Comparison of ENCODE assay signal across 27 cellular contexts in genomic region chr9:112581469-112582176, GRCh38.
DNase-seq lines count a peak whose midpoint lies in the region; ATAC-seq, FAIRE-seq and TF ChIP-seq lines count a peak whose summit lies in the region.
"Had no signal": no experiment of that assay in that cellular context is flagged by ENCODE, and none has a peak within 500 bp of the region (broad histone marks: within the 10 kb centered on the region; RNA-seq: fewer than 3 reads in every experiment).

No MANE protein-coding gene starts in this region.

- H2BK5ac ChIP-seq in H1 (ENCODE audit: low read depth, low read length), result peak overlapping the region; percentile 62; the same call in 1 of the 2 replicates

- TF ChIP-seq CTCF in H1 (IDR thresholded peaks at IDR 0.05; ENCODE audit: control extremely low read depth in 1 of 3, insufficient read depth in 1 of 3, low read depth in 1 of 3, low read length in 3 of 3) (no peak), neural crest cell (conservative IDR thresholded peaks at IDR 0.05) (no peak)

- no peak overlapping the region for H3K56ac ChIP-seq in H1 (replicated peaks; ENCODE audit: insufficient read length, low read depth, low read length)

- intact Hi-C loops in left cardiac atrium (cut with DNase I), result no loop called here

- H3K36me3 Mint-ChIP-seq in neural crest cell (ENCODE audit: low read depth), result peaks cover 1% of the 10 kb centered on the region

- H4K5ac ChIP-seq in H1 (ENCODE audit: insufficient read length, low read depth, low read length), result no peak overlapping the region

- peaks cover 4 to 18% (median 13%) of the 10 kb centered on the region in 4 experiments; a peak in 6 of 7 replicates for H3K4me1 ChIP-seq in H1 (replicated peaks in 1 of 4; ENCODE audit: control insufficient read depth in 3 of 4, insufficient read depth in 4 of 4, low read length in 3 of 4)
- H3K4me1 ChIP-seq: BE2C, SJSA1 had no signal

- no peak for TF ChIP-seq EP300 in H1 (IDR thresholded peaks at IDR 0.05; ENCODE audit: borderline replicate concordance in 1 of 2, low read depth in 2 of 2, low read length in 2 of 2)

- WGBS in H1 (ENCODE audit: extremely low coverage in 1 of 2, insufficient coverage in 1 of 2, insufficient read length in 1 of 2, insufficient replicate concordance in 2 of 2, low coverage in 1 of 2, low lambda C conversion rate in 2 of 2, missing lambda C conversion rate in 1 of 2), 2 experiments, result 84% methylated on average over 7 of the region's 7 CpGs; no CpG with 5 or more reads in 1 of the 2 experiments

- no peak overlapping the region for H4K8ac ChIP-seq in H1 (ENCODE audit: extremely low read depth, insufficient read depth, low read length)

- no peak for ATAC-seq in HG03139 (IDR thresholded peaks at IDR 0.05; ENCODE audit: unreplicated experiment)
- no peak for ATAC-seq in left cardiac atrium
- ATAC-seq in HG03442 (IDR thresholded peaks at IDR 0.05; ENCODE audit: unreplicated experiment), result no peak

- CTCF ChIA-PET in H1 (lab: Charles Lee; ENCODE audit: partially characterized antibody), result interaction anchor here (1.0 to 3.7 kb wide), 7 partner anchors 8 to 78 kb away, joined by 3 to 14 read pairs (median 4); no protein-coding TSS in a partner anchor

- no peaks in the 10 kb centered on the region for H3K9me3 Mint-ChIP-seq in neural crest cell
- H3K9me3 Mint-ChIP-seq: CD8-positive, alpha-beta memory T cell had no signal

- no peak overlapping the region for H2BK15ac ChIP-seq in H1 (ENCODE audit: low read length)

- H3K9me3 ChIP-seq in H1 (ENCODE audit: insufficient read depth in 2 of 2, low read depth in 1 of 2, low read length in 1 of 2), result no peaks in the 10 kb centered on the region
- H3K9me3 ChIP-seq: BE2C, SJSA1 had no signal

- peaks cover 3 to 87% of the 10 kb centered on the region in 2 experiments; a peak in 3 of 4 replicates for H3K79me2 ChIP-seq in H1 (ENCODE audit: control insufficient read depth in 1 of 2, insufficient read depth in 2 of 2, low read length in 2 of 2)

- no peak overlapping the region for H2AFZ ChIP-seq in H1 (ENCODE audit: low read length)

- H3K9ac ChIP-seq in H1 (replicated peaks in 1 of 4; ENCODE audit: extremely low read depth in 1 of 4, low read depth in 3 of 4, low read length in 3 of 4), result no peak overlapping the region

- no peak overlapping the region for H2BK20ac ChIP-seq in H1 (ENCODE audit: low read length)

- no peaks in the 10 kb centered on the region for H3K23me2 ChIP-seq in H1 (ENCODE audit: low read depth, low read length)

- H2BK120ac ChIP-seq in H1 (replicated peaks; ENCODE audit: low read depth, low read length), result no peak overlapping the region

- no peak overlapping the region for H4K91ac ChIP-seq in H1 (replicated peaks; ENCODE audit: insufficient read length, low read length)

- H3K4me3 ChIP-seq in H1 (ENCODE audit: extremely low read depth in 1 of 4, insufficient read depth in 2 of 4, low read depth in 3 of 4, low read length in 4 of 4), result no peak overlapping the region
- H3K4me3 ChIP-seq: SJSA1 had no signal

- H3K14ac ChIP-seq in H1 (ENCODE audit: insufficient read length), result no peak overlapping the region

- no peak for TF ChIP-seq RAD21 in H1 (IDR thresholded peaks at IDR 0.05 in 1 of 2, conservative IDR thresholded peaks at IDR 0.05 in 1 of 2; ENCODE audit: low read depth in 2 of 2, low read length in 2 of 2)

- no peaks in the 10 kb centered on the region for H3K79me1 ChIP-seq in H1 (ENCODE audit: low read depth, low read length)

- H3K23ac ChIP-seq in H1 (ENCODE audit: insufficient read length), result no peak overlapping the region

- FAIRE-seq in H1 (lab: Jason Lieb, UNC), result no peak
- FAIRE-seq: GM12892, GM19239 had no signal

- no peaks in the 10 kb centered on the region for H3K27me3 Mint-ChIP-seq in neural crest cell (ENCODE audit: low read depth)

- no peak for TF ChIP-seq POLR2A in H1 (IDR thresholded peaks at IDR 0.05; ENCODE audit: control extremely low read depth in 1 of 2, low read depth in 2 of 2, low read length in 2 of 2)

- peaks cover 8 to 10% of the 10 kb centered on the region in 2 experiments for H4K20me1 ChIP-seq in H1 (replicated peaks in 1 of 2; ENCODE audit: control insufficient read depth in 1 of 2, insufficient read depth in 2 of 2, low read length in 2 of 2)

- H3K36me3 ChIP-seq in H1 (ENCODE audit: control insufficient read depth in 2 of 4, insufficient read depth in 4 of 4, low read length in 3 of 4), result no peaks in the 10 kb centered on the region; a peak in 1 of 8 replicates
- H3K36me3 ChIP-seq: BE2C, SJSA1 had no signal

- peak overlapping the region; percentile 0; the same call in 1 of the 2 replicates for H2BK12ac ChIP-seq in H1 (ENCODE audit: low read depth, low read length)

- peak overlapping the region; percentile 28 for H3K18ac ChIP-seq in H1 (ENCODE audit: extremely low read depth, low read length)

- no peak overlapping the region for H3K4me3 Mint-ChIP-seq in neural crest cell
- H3K4me3 Mint-ChIP-seq: CD14-positive monocyte; CD8-positive, alpha-beta memory T cell had no signal

- H3K4me2 ChIP-seq in H1 (ENCODE audit: insufficient read depth in 1 of 2, low read depth in 2 of 2, low read length in 2 of 2), result peak overlapping the region; percentile 25 to 56; a peak in 2 of 4 replicates

- H3K27ac ChIP-seq in H1 (ENCODE audit: low read depth, low read length), result 0 out of 2 replicates have a peak overlapping the region, but pooled peaks have one; percentile 59
- H3K27ac ChIP-seq: 22Rv1, SJSA1 had no signal

- no peak overlapping the region for H2AK5ac ChIP-seq in H1 (ENCODE audit: low read depth, low read length)

- POLR2A ChIA-PET in H1 (lab: Charles Lee; ENCODE audit: partially characterized antibody), result interaction anchor here (1.5 kb wide), 1 partner anchor 20 kb away, joined by 3 read pairs; no protein-coding TSS in a partner anchor

- no peak overlapping the region for H3K4ac ChIP-seq in H1 (replicated peaks; ENCODE audit: insufficient read length, low read depth, low read length)

- H3K4me1 Mint-ChIP-seq in neural crest cell, result peaks cover 35% of the 10 kb centered on the region
- H3K4me1 Mint-ChIP-seq: CD14-positive monocyte; CD8-positive, alpha-beta memory T cell had no signal

- no peaks in the 10 kb centered on the region for H3K27me3 ChIP-seq in H1 (replicated peaks in 1 of 4; ENCODE audit: control insufficient read depth in 3 of 4, extremely low read depth in 1 of 4, insufficient read depth in 3 of 4, low read length in 3 of 4)
- H3K27me3 ChIP-seq: BE2C, SJSA1 had no signal

- DNase-seq in NCI-H82 (lab: John Stamatoyannopoulos, UW) (peak; percentile 63), NCI-H82 treated with DMSO at 0.1 percent for 48 hours (lab: John Stamatoyannopoulos, UW; ENCODE audit: unreplicated experiment) (no peak), H1 (ENCODE audit: low read depth in 1 of 2, low spot score in 2 of 2) (no peak), neural crest cell (ENCODE audit: low read depth, low spot score) (no peak), left cardiac atrium (no peak)
- DNase-seq: ACHN; BE2C; CD8-positive, alpha-beta memory T cell; DMS 273 treated with DMSO at 0.1 percent for 48 hours; DMS79 treated with DMSO at 0.1 percent for 48 hours; H7; Kasumi-1; NCI-H1092 treated with DMSO at 0.1 percent for 48 hours; NCI-H1436; NCI-H187 treated with DMSO at 0.1 percent for 48 hours; NCI-H2171 treated with DMSO at 0.1 percent for 48 hours; NCI-H345; NCI-H748 treated with DMSO at 0.1 percent for 48 hours; Right ventricle myocardium superior; RPMI8226 had no signal

- H3K27ac Mint-ChIP-seq in neural crest cell (ENCODE audit: unreplicated experiment), result peak overlapping the region; percentile 29

TF ChIP-seq in H1, 55 proteins besides CTCF, POLR2A, EP300 and RAD21:
- no peak for TF ChIP-seq POLR2AphosphoS5 (IDR thresholded peaks at IDR 0.05; ENCODE audit: low read depth, low read length)
- TF ChIP-seq CEBPB (IDR thresholded peaks at IDR 0.05; ENCODE audit: low read depth, low read length), result no peak
- TF ChIP-seq RNF2 (IDR thresholded peaks at IDR 0.05; ENCODE audit: borderline replicate concordance, low read depth, low read length, missing control alignments, poor library complexity, severe bottlenecking), result no peak
- no peak for TF ChIP-seq CTBP2 (IDR thresholded peaks at IDR 0.05; ENCODE audit: borderline replicate concordance, insufficient read depth, insufficient read length, low read length)
- no peak for TF ChIP-seq TAF7 (optimal IDR thresholded peaks at IDR 0.05; ENCODE audit: borderline replicate concordance, low read depth, low read length)
- TF ChIP-seq HDAC6 (IDR thresholded peaks at IDR 0.05; ENCODE audit: low read depth, low read length), result no peak
- no peak for TF ChIP-seq TEAD4 (IDR thresholded peaks at IDR 0.05; ENCODE audit: low read depth, low read length)
- no peak for TF ChIP-seq ZNF274 (IDR thresholded peaks at IDR 0.05; ENCODE audit: borderline replicate concordance, extremely low read depth, low read length)
- TF ChIP-seq EZH2 (IDR thresholded peaks at IDR 0.05; ENCODE audit: low read depth, low read length, severe bottlenecking), result no peak
- no peak for TF ChIP-seq CREB1 (IDR thresholded peaks at IDR 0.05)
- no peak for TF ChIP-seq E2F6 (IDR thresholded peaks at IDR 0.05)
